In genomic region chr6:26204332-26205160, GRCh38 we compare ENCODE assay signal across 8 cellular contexts.
DNase-seq lines count a peak whose midpoint lies in the region; ATAC-seq and TF ChIP-seq lines count a peak whose summit lies in the region.

No MANE protein-coding gene starts in this region.

- H3K9ac ChIP-seq in MM.1S (ENCODE audit: low read length), result peak overlapping the region; percentile 88

- H3K4me3 ChIP-seq in H7 (ENCODE audit: insufficient read depth, low read depth, low read length) (peak overlapping the region; percentile 86), MM.1S (ENCODE audit: low read length) (peak overlapping the region; percentile 68), thoracic aorta (peak overlapping the region; percentile 89)

- peak; percentile 43 for TF ChIP-seq CTCF in MM.1S (IDR thresholded peaks at IDR 0.05; ENCODE audit: low read length)
- TF ChIP-seq CTCF in thoracic aorta (IDR thresholded peaks at IDR 0.05), result peak; percentile 32

- H3K9me3 ChIP-seq in MM.1S (replicated peaks; ENCODE audit: insufficient read depth, low read length) (no peaks in the 10 kb centered on the region), thoracic aorta (no peaks in the 10 kb centered on the region)

- H4K20me1 ChIP-seq in MM.1S (ENCODE audit: insufficient read depth, low read length), result no peaks in the 10 kb centered on the region

- peak overlapping the region; percentile 95 for H3K27ac ChIP-seq in MM.1S (ENCODE audit: low read length)
- H3K27ac ChIP-seq in thoracic aorta, result peak overlapping the region; percentile 97 to 98

- H3F3A ChIP-seq in MM.1S (ENCODE audit: insufficient read depth, low read length), result peaks cover 37% of the 10 kb centered on the region

- H3K36me3 ChIP-seq in H7 (replicated peaks; ENCODE audit: control insufficient read depth, insufficient read depth, low read length) (no peaks in the 10 kb centered on the region), MM.1S (replicated peaks; ENCODE audit: insufficient read depth, low read length) (no peaks in the 10 kb centered on the region), thoracic aorta (no peaks in the 10 kb centered on the region)

- peak; percentile 99 for DNase-seq in ELR (ENCODE audit: low read depth)
- peak; percentile 78 for DNase-seq in H7
- DNase-seq in MM.1S, result peak; percentile 96
- peak; percentile 94 to 95 for DNase-seq in SHP77 (lab: John Stamatoyannopoulos, UW)
- DNase-seq in activated naive CD4-positive, alpha-beta T cell (lab: John Stamatoyannopoulos, UW), result peak; percentile 48 to 77 (median 62)
- peak; percentile 85 for DNase-seq in germinal center (ENCODE audit: low spot score)
- peak; percentile 98 for DNase-seq in non-pigmented ciliary epithelial cell (ENCODE audit: low read depth)
- DNase-seq in thoracic aorta (ENCODE audit: low spot score), result peak; percentile 85

- H3K4me2 ChIP-seq in MM.1S (ENCODE audit: low read depth, low read length), result peak overlapping the region; percentile 95

- H3K79me2 ChIP-seq in MM.1S (ENCODE audit: low read length), result no peaks in the 10 kb centered on the region

- no peaks in the 10 kb centered on the region for H3K9me2 ChIP-seq in MM.1S (replicated peaks; ENCODE audit: insufficient read depth, low read length)

- ATAC-seq in thoracic aorta (ENCODE audit: insufficient number of reproducible peaks, low FRiP score, low read depth), result peak; percentile 85

- peak overlapping the region; percentile 52 for H2AFZ ChIP-seq in MM.1S (ENCODE audit: low read length)

- H3K27me3 ChIP-seq in H7 (ENCODE audit: control insufficient read depth, insufficient read depth, low read length) (no peaks in the 10 kb centered on the region), MM.1S (replicated peaks; ENCODE audit: insufficient read depth, low read length) (no peaks in the 10 kb centered on the region), thoracic aorta (replicated peaks; ENCODE audit: insufficient read depth) (no peaks in the 10 kb centered on the region)

- H3K4me1 ChIP-seq in MM.1S (ENCODE audit: low read length), result peaks cover 9% of the 10 kb centered on the region
- H3K4me1 ChIP-seq in thoracic aorta (ENCODE audit: control insufficient read depth in 1 of 2, low read depth in 2 of 2), result peaks cover 11 to 24% of the 10 kb centered on the region in 2 donors

Comparison
In these comparisons a context has a peak if more than half of its experiments do, and no peak if none do; other contexts are left out.
1. Peak in every context shown above with its lines: DNase-seq, ATAC-seq, H3K4me3 ChIP-seq and H3K27ac ChIP-seq.